8 cellular contexts compared by ENCODE assay signal in the genomic region with DNA sequence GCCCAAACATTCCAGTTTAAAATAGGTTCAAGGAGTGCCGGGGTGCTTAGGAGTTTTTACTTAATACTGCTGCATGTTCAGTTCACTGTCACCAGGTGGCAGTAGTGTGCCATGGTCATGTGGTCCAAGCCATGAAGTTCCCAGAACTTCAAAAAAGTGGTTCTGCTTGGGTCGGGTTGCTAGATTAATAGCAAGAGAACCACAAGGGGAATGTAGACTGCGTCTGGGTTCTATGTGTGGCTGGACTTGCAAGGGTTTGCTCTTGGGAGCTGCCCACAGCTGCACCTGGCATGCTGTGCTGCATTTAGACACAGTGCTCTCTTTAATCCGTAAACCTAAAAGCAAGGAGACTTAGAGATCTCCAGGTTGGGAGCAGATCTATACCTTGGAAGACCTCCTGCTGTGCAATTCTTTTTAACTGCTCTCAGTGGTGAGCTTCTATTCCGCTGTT. TPM values are rescaled to one million over a fixed set of nuclear protein-coding genes. Genes with fewer than 3 reads are reported as not detected.
A peak's percentile ranks its signal among the peaks of the same experiment; 100 is the strongest.
DNase-seq lines count a peak whose midpoint lies in the region; ATAC-seq, FAIRE-seq and TF ChIP-seq lines count a peak whose summit lies in the region.

No MANE protein-coding gene starts in this region.

- no peak for TF ChIP-seq POLR2A in HepG2 (IDR thresholded peaks at IDR 0.05; ENCODE audit: insufficient read depth in 1 of 2, low read depth in 2 of 2, low read length in 2 of 2)

- no peak overlapping the region for H3K27ac ChIP-seq in VCaP
- H3K27ac ChIP-seq in colonic mucosa = no peak overlapping the region
- no peak overlapping the region for H3K27ac ChIP-seq in HepG2 (ENCODE audit: extremely low read length, insufficient read depth, low read length)

- TF ChIP-seq RAD21 in HepG2 (CRISPR knock-in tag; IDR thresholded peaks at IDR 0.05) = peak; percentile 59

- in situ Hi-C loops in HepG2 (cut with HindIII; ENCODE audit: extremely low pct_ligation_motif_present, low pct_unique_long_range_greater_than_20kb) = loop anchor here (5.0 kb wide), 1 partner anchor 291 kb away; no protein-coding TSS in a partner anchor

- H3K27me3 ChIP-seq in colonic mucosa = no peaks in the 10 kb centered on the region
- H3K27me3 ChIP-seq in HepG2 (ENCODE audit: control insufficient read depth in 1 of 2, insufficient read depth in 2 of 2, low read length in 2 of 2) = peaks cover 0 to 22% of the 10 kb centered on the region in 2 experiments; a peak in 3 of 5 replicates

- FAIRE-seq in HepG2 (lab: Jason Lieb, UNC) = peak; percentile 71

- CTCF ChIA-PET in HepG2 (lab: Yijun Ruan, JAX; ENCODE audit: low intra/inter-chr PET ratio, low total read pairs) = interaction anchor here (0.7 to 3.3 kb wide), 4 partner anchors 85 to 293 kb away, joined by 3 to 42 read pairs (median 8); no protein-coding TSS in a partner anchor

- H3K4me2 ChIP-seq in HepG2 (ENCODE audit: low read depth, low read length) = no peak overlapping the region

- intact Hi-C loops in colonic mucosa (cut with DNase I) (loop anchor here (2.0 to 5.0 kb wide), 2 partner anchors 191 to 293 kb away; no protein-coding TSS in a partner anchor), HepG2 (cut with micrococcal nuclease; ENCODE audit: unreplicated experiment) (loop anchor here (1.0 kb wide), 2 partner anchors 192 to 293 kb away; no protein-coding TSS in a partner anchor)

- DNase-seq in AG08395 (ENCODE audit: low spot score) (peak; percentile 70), NCI-H1092 (lab: John Stamatoyannopoulos, UW) (peak; percentile 13), colonic mucosa (peak; percentile 69), HepG2 (ENCODE audit: low spot score) (peak; percentile 58)
- peak; percentile 16 to 33 for DNase-seq in stimulated activated CD8-positive, alpha-beta memory T cell treated with anti-CD3 and anti-CD28 coated beads, Interleukin-4, amount 100 ng/mL, for 1 hour (ENCODE audit: low read depth in 2 of 2, low spot score in 1 of 2)

- BruUV-seq in HepG2 (replicated peaks; lab: Mats Ljungman, UMichigan) = no TSS peak

- TF ChIP-seq CTCF in VCaP (conservative IDR thresholded peaks at IDR 0.05) (peak; percentile 85), colonic mucosa (IDR thresholded peaks at IDR 0.05) (peak; percentile 91), HepG2 (CRISPR knock-in tag; IDR thresholded peaks at IDR 0.05) (peak; percentile 84)

- H3K9me3 ChIP-seq in colonic mucosa (no peaks in the 10 kb centered on the region), HepG2 (ENCODE audit: low read length) (no peaks in the 10 kb centered on the region)

- H3K36me3 ChIP-seq in colonic mucosa (no peaks in the 10 kb centered on the region), HepG2 (replicated peaks in 1 of 2; ENCODE audit: control insufficient read depth in 1 of 2, insufficient read depth in 2 of 2, low read length in 2 of 2) (no peaks in the 10 kb centered on the region)

- H3K79me2 ChIP-seq in HepG2 (ENCODE audit: insufficient read depth, low read length) = no peaks in the 10 kb centered on the region

- H3K4me1 ChIP-seq in colonic mucosa = no peaks in the 10 kb centered on the region
- no peaks in the 10 kb centered on the region for H3K4me1 ChIP-seq in HepG2 (ENCODE audit: insufficient read depth, low read length)

- H3K9ac ChIP-seq in colonic mucosa (ENCODE audit: low read depth in 2 of 2, low read length in 2 of 2) = no peak overlapping the region
- no peak overlapping the region for H3K9ac ChIP-seq in HepG2 (ENCODE audit: insufficient read depth, low read depth, low read length)

- no peak overlapping the region for H2AFZ ChIP-seq in HepG2 (ENCODE audit: low read length)

- no peak for TF ChIP-seq EP300 in HepG2 (IDR thresholded peaks at IDR 0.05; ENCODE audit: low read depth in 2 of 2, low read length in 2 of 2)
- TF ChIP-seq EP300 in HepG2 (CRISPR knock-in tag; IDR thresholded peaks at IDR 0.05; ENCODE audit: borderline replicate concordance) = no peak

- H4K20me1 ChIP-seq in HepG2 (ENCODE audit: insufficient read depth, low read length) = no peaks in the 10 kb centered on the region

- WGBS in HepG2 (ENCODE audit: low lambda C conversion rate) = 16% methylated on average over 4 of the region's 5 CpGs

- H3K4me3 ChIP-seq in colonic mucosa (no peak overlapping the region), HepG2 (replicated peaks in 1 of 3; ENCODE audit: insufficient read depth in 1 of 3, low read depth in 2 of 3, low read length in 3 of 3) (no peak overlapping the region)

- ATAC-seq in GM18868 (IDR thresholded peaks at IDR 0.05; ENCODE audit: unreplicated experiment) = peak; percentile 57
- peak; percentile 72 for ATAC-seq in HepG2
- no peak for ATAC-seq in HG03095 (IDR thresholded peaks at IDR 0.05; ENCODE audit: unreplicated experiment)

- POLR2A ChIA-PET in HepG2 (lab: Yijun Ruan, JAX) = no interaction called here

TF ChIP-seq in HepG2, 621 proteins besides CTCF, POLR2A, EP300 and RAD21:
- no peak for TF ChIP-seq ZNF124 (CRISPR knock-in tag; IDR thresholded peaks at IDR 0.05)
- TF ChIP-seq ZNF44 (CRISPR knock-in tag; IDR thresholded peaks at IDR 0.05) = no peak
- TF ChIP-seq, protein P1, sequence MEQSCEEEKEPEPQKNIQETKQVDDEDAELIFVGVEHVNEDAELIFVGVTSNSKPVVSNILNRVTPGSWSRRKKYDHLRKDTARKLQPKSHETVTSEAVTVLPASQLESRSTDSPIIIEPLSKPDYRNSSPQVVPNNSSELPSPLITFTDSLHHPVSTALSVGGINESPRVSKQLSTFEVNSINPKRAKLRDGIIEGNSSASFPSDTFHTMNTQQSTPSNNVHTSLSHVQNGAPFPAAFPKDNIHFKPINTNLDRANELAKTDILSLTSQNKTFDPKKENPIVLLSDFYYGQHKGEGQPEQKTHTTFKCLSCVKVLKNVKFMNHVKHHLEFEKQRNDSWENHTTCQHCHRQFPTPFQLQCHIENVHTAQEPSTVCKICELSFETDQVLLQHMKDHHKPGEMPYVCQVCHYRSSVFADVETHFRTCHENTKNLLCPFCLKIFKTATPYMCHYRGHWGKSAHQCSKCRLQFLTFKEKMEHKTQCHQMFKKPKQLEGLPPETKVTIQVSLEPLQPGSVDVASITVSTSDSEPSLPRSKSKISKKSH (CRISPR knock-in tag; IDR thresholded peaks at IDR 0.05; ENCODE audit: borderline replicate concordance) = no peak
- TF ChIP-seq STAG1 (CRISPR knock-in tag; IDR thresholded peaks at IDR 0.05) = peak; percentile 79
- peak; percentile 17 for TF ChIP-seq XRCC5 (optimal IDR thresholded peaks at IDR 0.05; ENCODE audit: low read length)
- TF ChIP-seq, protein P2, sequence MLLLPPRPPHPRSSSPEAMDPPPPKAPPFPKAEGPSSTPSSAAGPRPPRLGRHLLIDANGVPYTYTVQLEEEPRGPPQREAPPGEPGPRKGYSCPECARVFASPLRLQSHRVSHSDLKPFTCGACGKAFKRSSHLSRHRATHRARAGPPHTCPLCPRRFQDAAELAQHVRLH (CRISPR knock-in tag; IDR thresholded peaks at IDR 0.05; ENCODE audit: borderline replicate concordance, low read depth) = no peak
- no peak for TF ChIP-seq PCBP1 (IDR thresholded peaks at IDR 0.05; ENCODE audit: borderline replicate concordance, low read depth, low read length)
- TF ChIP-seq SMC3 (IDR thresholded peaks at IDR 0.05; ENCODE audit: low read length) = peak; percentile 87

RNA-seq across cellular contexts. Expression of a gene that starts 6.5 kb away (rescaled TPM):
- total RNA-seq in colonic mucosa = 10 to 100 TPM; 91.4 to 93.9 TPM
- total RNA-seq in HepG2 (2016; rRNA removed; fragmentation: Illumina TruSeq; extraction: Trizol) = not detected in 2 replicates
- total RNA-seq in HepG2 (2016; cell fraction: cytosol; rRNA removed; fragmentation: Illumina TruSeq; extraction: Trizol; ENCODE audit: low read depth) = not detected in 2 replicates
- not detected in 2 replicates for total RNA-seq in HepG2 (2016; cell fraction: insoluble cytoplasmic fraction; rRNA removed; fragmentation: Illumina TruSeq; extraction: Trizol)
- not detected in 2 replicates for total RNA-seq in HepG2 (2016; cell fraction: membrane; rRNA removed; fragmentation: Illumina TruSeq; extraction: Trizol)
- total RNA-seq in HepG2 (2016; cell fraction: nucleus; rRNA removed; fragmentation: Illumina TruSeq; extraction: Trizol) = not detected in 2 replicates
- not detected in 2 replicates for polyA plus RNA-seq in HepG2 (2011; rRNA removed)
- not detected in 2 replicates for polyA plus RNA-seq in HepG2 (2011; cell fraction: cytosol; rRNA removed)
- not detected in 2 replicates for polyA plus RNA-seq in HepG2 (2011; cell fraction: nucleus; rRNA removed)
- 0.20 and 0.47 TPM in 2 replicates for polyA plus RNA-seq in HepG2 (2012)
- polyA plus RNA-seq in HepG2 (2016; cell fraction: cytosol; fragmentation: Illumina TruSeq; extraction: Trizol; ENCODE audit: low read depth) = not detected in 2 replicates
- not detected in 2 replicates for polyA plus RNA-seq in HepG2 (2016; cell fraction: insoluble cytoplasmic fraction; fragmentation: Illumina TruSeq; extraction: Trizol; ENCODE audit: low read depth)
- not detected in 2 replicates for polyA plus RNA-seq in HepG2 (2016; cell fraction: membrane; fragmentation: Illumina TruSeq; extraction: Trizol; ENCODE audit: low read depth)
- not detected in 2 replicates for polyA plus RNA-seq in HepG2 (2016; cell fraction: nucleus; fragmentation: Illumina TruSeq; extraction: Trizol; ENCODE audit: insufficient read depth, low read depth)
- polyA minus RNA-seq in HepG2 (2011; rRNA and poly(A)+ RNA removed; ENCODE audit: low replicate concordance) = not detected in 2 replicates
- polyA minus RNA-seq in HepG2 (2011; cell fraction: cytosol; rRNA and poly(A)+ RNA removed) = not detected in 2 replicates
- polyA minus RNA-seq in HepG2 (2011; cell fraction: nucleus; rRNA and poly(A)+ RNA removed) = not detected in 2 replicates

Comparison
In these comparisons a context has a peak if more than half of its experiments do, and no peak if none do; other contexts are left out.
1. DNase-seq: peak in every context shown above with its lines; median percentile 70 in AG08395; 69 in colonic mucosa; 58 in HepG2; 24 in stimulated activated CD8-positive, alpha-beta memory T cell treated with anti-CD3 and anti-CD28 coated beads, Interleukin-4, amount 100 ng/mL, for 1 hour; 13 in NCI-H1092.
2. RNA of a gene that starts 6.5 kb away (total RNA-seq): 91.4 to 93.9 TPM in colonic mucosa; not detected in HepG2; every median in the first group is over 10 times any median in the second.
3. Peak in every context shown above with its lines, with median percentiles within 50 percentile points of each other: CTCF ChIP-seq.